In the genomic region with DNA sequence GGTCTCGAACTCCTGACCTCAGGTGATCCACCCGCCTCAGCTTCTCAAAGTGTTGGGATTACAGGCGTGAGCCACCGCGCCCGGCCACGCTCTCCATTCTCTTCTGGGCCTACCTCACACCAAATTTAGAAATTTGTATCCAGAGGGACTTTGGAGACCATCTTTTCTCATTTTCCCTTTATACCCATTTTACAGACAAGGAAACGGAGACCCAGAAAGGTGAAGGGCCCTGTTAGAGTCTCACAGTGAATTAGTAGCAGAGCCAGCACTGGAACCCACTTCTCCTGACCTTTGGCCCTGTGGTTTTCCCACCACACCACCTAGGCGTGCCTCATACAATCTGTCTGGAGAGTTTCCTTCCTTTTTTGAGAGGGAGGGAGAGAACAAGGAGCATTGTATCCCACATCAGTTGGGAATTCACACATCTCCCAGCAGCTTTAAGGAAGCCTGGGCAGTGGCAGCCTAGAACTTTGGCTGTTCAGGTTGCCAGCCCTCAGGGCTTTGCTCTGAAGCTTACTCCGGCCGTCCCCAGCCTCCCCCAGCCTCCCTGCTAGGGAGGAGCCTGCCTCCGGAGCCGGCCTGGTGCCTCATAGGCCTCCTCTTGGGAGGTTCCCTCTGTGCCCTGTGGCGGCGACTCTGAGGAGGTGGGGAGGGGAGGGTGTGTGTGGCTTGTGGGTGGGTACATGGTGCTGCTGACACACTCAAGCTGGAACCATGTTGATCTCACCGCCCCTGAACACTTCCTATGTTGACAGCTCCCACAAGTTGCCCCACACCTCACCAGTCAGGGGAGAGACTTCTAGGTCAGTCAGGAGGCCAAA, we compare ENCODE assay signal across 8 cellular contexts. TPM values are rescaled to one million over a fixed set of nuclear protein-coding genes. Genes with fewer than 3 reads are reported as not detected.
DNase-seq lines count a peak whose midpoint lies in the region; ATAC-seq and TF ChIP-seq lines count a peak whose summit lies in the region.

No MANE protein-coding gene starts in this region.

- in situ Hi-C loops in mammary epithelial cell (cut with MboI; ENCODE audit: low sequenced_read_pairs in 2 of 2): loop anchor here in 1 of 2 donors (5.0 to 10.0 kb wide), 2 partner anchors 41 to 702 kb away; no protein-coding TSS in a partner anchor

- H3K36me3 ChIP-seq in mammary epithelial cell (ENCODE audit: insufficient read depth, low read length): peaks cover 44% of the 10 kb centered on the region

- WGBS in mammary epithelial cell (ENCODE audit: low coverage, missing lambda C conversion rate): 54% methylated on average over 12 of the region's 16 CpGs

- H3K27ac Mint-ChIP-seq in T-helper 17 cell (peak overlapping the region; percentile 99), natural killer cell (peak overlapping the region; percentile 96 to 100)

- peaks cover 90% of the 10 kb centered on the region for H3K79me2 ChIP-seq in mammary epithelial cell (ENCODE audit: insufficient read depth, low read length)

- no peak overlapping the region for H2AFZ ChIP-seq in mammary epithelial cell (ENCODE audit: low read depth, low read length)

- ATAC-seq in T-helper 17 cell (peak; percentile 64), natural killer cell (peak; percentile 61 to 85 (median 64)), HG03457 (IDR thresholded peaks at IDR 0.05; ENCODE audit: unreplicated experiment) (no peak), HG03095 (IDR thresholded peaks at IDR 0.05; ENCODE audit: unreplicated experiment) (no peak), HG02759 (IDR thresholded peaks at IDR 0.05; ENCODE audit: unreplicated experiment) (no peak)

- CTCF ChIA-PET in mammary epithelial cell (lab: Charles Lee; ENCODE audit: low non-redundant PET): no interaction called here

- peak overlapping the region; percentile 26 for H3K27ac ChIP-seq in mammary epithelial cell (ENCODE audit: insufficient read depth, low read depth, low read length)

- no peak for TF ChIP-seq CTCF in mammary epithelial cell (conservative IDR thresholded peaks at IDR 0.05 in 1 of 2, IDR thresholded peaks at IDR 0.05 in 1 of 2; ENCODE audit: extremely low read depth in 1 of 2, insufficient read depth in 1 of 2, low read depth in 1 of 2, low read length in 2 of 2)
- peak; percentile 24 for TF ChIP-seq CTCF in natural killer cell (IDR thresholded peaks at IDR 0.05)

- dilution Hi-C loops in mammary epithelial cell (cut with HindIII; ENCODE audit: low sequenced_read_pairs): loop anchor here (5.0 to 25.0 kb wide), 2 partner anchors 419 to 694 kb away; no protein-coding TSS in a partner anchor

- intact Hi-C loops in mammary epithelial cell (cut with micrococcal nuclease) (no loop called here), natural killer cell (cut with micrococcal nuclease) (loop anchor here (1.0 to 10.0 kb wide), 5 partner anchors 11 to 608 kb away; a partner anchor contains a TSS)

- H3K36me3 Mint-ChIP-seq in T-helper 17 cell (ENCODE audit: low read depth) (peaks cover 2% of the 10 kb centered on the region), natural killer cell (peaks cover 8% of the 10 kb centered on the region)

- no peaks in the 10 kb centered on the region for H3K27me3 ChIP-seq in mammary epithelial cell (ENCODE audit: insufficient read depth, low read length)

- H3K4me2 ChIP-seq in mammary epithelial cell (ENCODE audit: insufficient read depth, low read depth, low read length): no peak overlapping the region

- no peaks in the 10 kb centered on the region for H3K9me3 Mint-ChIP-seq in natural killer cell

- no peak overlapping the region for H3K4me3 ChIP-seq in mammary epithelial cell (replicated peaks in 1 of 3; ENCODE audit: insufficient read depth in 1 of 3, low read depth in 2 of 3, low read length in 3 of 3)

- peaks cover 59% of the 10 kb centered on the region for H3K4me1 ChIP-seq in mammary epithelial cell (ENCODE audit: insufficient read depth, low read length)

- no peaks in the 10 kb centered on the region for H3K9me3 ChIP-seq in T-helper 17 cell (ENCODE audit: control insufficient read depth, low read length, poor library complexity, severe bottlenecking)
- H3K9me3 ChIP-seq in mammary epithelial cell (replicated peaks; ENCODE audit: insufficient read depth, low read length): no peaks in the 10 kb centered on the region

- no TSS peak for BruUV-seq in mammary epithelial cell (replicated peaks; lab: Mats Ljungman, UMichigan)

- H3K27me3 Mint-ChIP-seq in T-helper 17 cell: no peaks in the 10 kb centered on the region
- no peaks in the 10 kb centered on the region for H3K27me3 Mint-ChIP-seq in natural killer cell (ENCODE audit: low read depth in 2 of 2)

- H3K9ac ChIP-seq in mammary epithelial cell (ENCODE audit: insufficient read depth, low read length): no peak overlapping the region

- H3K4me3 Mint-ChIP-seq in T-helper 17 cell (peak overlapping the region; percentile 52), natural killer cell (peak overlapping the region; percentile 84)

- H3K4me1 Mint-ChIP-seq in T-helper 17 cell (peaks cover 63% of the 10 kb centered on the region), natural killer cell (peaks cover 60 to 64% of the 10 kb centered on the region in 2 donors)

- peaks cover 3% of the 10 kb centered on the region for H4K20me1 ChIP-seq in mammary epithelial cell (ENCODE audit: insufficient read depth, low read length)

- DNase-seq in AG20443 (ENCODE audit: low spot score): peak; percentile 44
- DNase-seq in T-helper 17 cell: peak; percentile 32 to 52 (median 49)
- DNase-seq in mammary epithelial cell: peak; percentile 89
- DNase-seq in natural killer cell: peak; percentile 84
- DNase-seq in DMS79 treated with DMSO at 0.1 percent for 48 hours (lab: John Stamatoyannopoulos, UW): no peak

RNA-seq across cellular contexts. Expression of a gene that starts 13.8 kb away (rescaled TPM):
- total RNA-seq in T-helper 17 cell (100 to 1,000 TPM; 114 to 153 TPM), mammary epithelial cell (10 to 100 TPM; 89.9 to 92.9 TPM), natural killer cell (100 to 1,000 TPM; 414 to 531 (median 455) TPM)
- 30.6 TPM for polyA plus RNA-seq in mammary epithelial cell
- 126 TPM for polyA minus RNA-seq in mammary epithelial cell

Comparison
In these comparisons a context has a peak if more than half of its experiments do, and no peak if none do; other contexts are left out.
1. ATAC-seq: peak in T-helper 17 cell (single experiment) and natural killer cell (3 of 3); none in HG03457 (single experiment), HG03095 (single experiment) and HG02759 (single experiment).